ENCODE assay signal across 1 cellular context in genomic region chr7:23633417-23633816, GRCh38.
TF ChIP-seq lines count a peak whose summit lies in the region.

No MANE protein-coding gene starts in this region.

TF ChIP-seq in K562, 482 proteins besides CTCF, POLR2A, EP300 and RAD21:
- peak; percentile 46; the same call in 1 of the 2 replicates for TF ChIP-seq JUND (IDR thresholded peaks at IDR 0.05; ENCODE audit: borderline replicate concordance, low read depth, low read length)
- TF ChIP-seq JUND (tag; IDR thresholded peaks at IDR 0.05; ENCODE audit: borderline replicate concordance, low read depth, low read length) = peak; percentile 51; the same call in 2 of the 3 replicates
- TF ChIP-seq GABPB2 (CRISPR knock-in tag; conservative IDR thresholded peaks at IDR 0.05) = no peak
- no peak for TF ChIP-seq ZFP91 (CRISPR knock-in tag; IDR thresholded peaks at IDR 0.05)
- TF ChIP-seq ARID4B (CRISPR knock-in tag; IDR thresholded peaks at IDR 0.05) = no peak
- no peak for TF ChIP-seq CEBPZ (IDR thresholded peaks at IDR 0.05; ENCODE audit: borderline replicate concordance, low read depth, low read length)
- peak; percentile 62; the same call in 1 of the 2 replicates for TF ChIP-seq ATF3 (IDR thresholded peaks at IDR 0.05)
- TF ChIP-seq ATF3 (CRISPR knock-in tag; conservative IDR thresholded peaks at IDR 0.05) = no peak
- TF ChIP-seq STAG1 (CRISPR knock-in tag; IDR thresholded peaks at IDR 0.05; ENCODE audit: borderline replicate concordance) = no peak
- no peak for TF ChIP-seq CBX2 (IDR thresholded peaks at IDR 0.05; ENCODE audit: insufficient read depth, low read length, poor library complexity, severe bottlenecking)
- TF ChIP-seq FOSL1 (tag; conservative IDR thresholded peaks at IDR 0.05) = peak; percentile 61
- TF ChIP-seq HMBOX1 (IDR thresholded peaks at IDR 0.05) = 0 out of 2 replicates have a peak, but pooled peaks have one; percentile 36
- TF ChIP-seq YBX1 (IDR thresholded peaks at IDR 0.05) = no peak
- TF ChIP-seq SMARCE1 (IDR thresholded peaks at IDR 0.05) = no peak
